ENCODE assay signal across 9 cellular contexts in the genomic region with DNA sequence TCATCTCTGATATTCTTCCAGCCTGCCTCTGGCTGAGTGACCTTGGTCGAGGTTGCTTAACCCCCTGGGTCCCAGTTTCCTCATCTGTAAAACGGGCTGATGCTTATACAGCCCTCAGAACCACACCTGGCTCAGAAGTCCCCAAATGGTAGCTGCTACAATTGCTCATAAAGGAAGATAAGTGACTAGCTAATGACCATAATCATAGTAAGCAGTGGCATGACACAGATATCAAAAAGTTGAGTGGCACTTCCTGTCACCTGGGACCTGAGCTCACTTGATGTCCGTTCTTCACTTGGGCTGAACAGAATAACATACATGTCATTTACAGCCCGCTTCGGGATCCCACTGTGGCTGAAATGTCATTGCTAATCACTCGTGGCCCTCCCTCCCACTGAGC. TPM values are rescaled to one million over a fixed set of nuclear protein-coding genes. Genes with fewer than 3 reads are reported as not detected.
A peak's percentile ranks its signal among the peaks of the same experiment; 100 is the strongest.
DNase-seq lines count a peak whose midpoint lies in the region; ATAC-seq and TF ChIP-seq lines count a peak whose summit lies in the region.
"Had no signal": no experiment of that assay in that cellular context is flagged by ENCODE, and none has a peak within 500 bp of the region (broad histone marks: within the 10 kb centered on the region; RNA-seq: fewer than 3 reads in every experiment).

No MANE protein-coding gene starts in this region.

- no peak for TF ChIP-seq CTCF in CD4-positive, alpha-beta T cell (IDR thresholded peaks at IDR 0.05)

- H3K36me3 ChIP-seq in ectodermal cell (ENCODE audit: control insufficient read depth, insufficient read depth, low read length) (no peaks in the 10 kb centered on the region), neuron (ENCODE audit: insufficient read depth, low read length) (peaks cover 7% of the 10 kb centered on the region)

- peaks cover 38% of the 10 kb centered on the region for H3K4me1 Mint-ChIP-seq in CD4-positive, alpha-beta T cell (ENCODE audit: low read depth)

- intact Hi-C loops in CD4-positive, alpha-beta T cell (cut with DNase I, micrococcal nuclease): no loop called here

- DNase-seq in CD4-positive, alpha-beta T cell: no peak
- DNase-seq in NCI-H69 (lab: John Stamatoyannopoulos, UW): peak; percentile 22
- DNase-seq in NCI-H526 (lab: John Stamatoyannopoulos, UW): no peak
- no peak for DNase-seq in kidney glomerular epithelial cell (lab: John Stamatoyannopoulos, UW)
- DNase-seq: erythroblast had no signal

- H3K4me3 ChIP-seq in ectodermal cell (ENCODE audit: insufficient read depth, low read depth, low read length) (peak overlapping the region; percentile 72), neuron (ENCODE audit: low read length) (peak overlapping the region; percentile 94)

- peaks cover 20% of the 10 kb centered on the region for H3K36me3 Mint-ChIP-seq in CD4-positive, alpha-beta T cell (ENCODE audit: low read depth)

- 74 to 80% methylated on average over 6 of the region's 6 CpGs for WGBS in ectodermal cell, 2 experiments

- no peaks in the 10 kb centered on the region for H3K27me3 Mint-ChIP-seq in CD4-positive, alpha-beta T cell

- CTCF ChIA-PET in CD4-positive, alpha-beta T cell (lab: Charles Lee): interaction anchor here (0.9 to 3.0 kb wide), 3 partner anchors 11 to 24 kb away, joined by 3 to 28 read pairs (median 4); a partner anchor contains a TSS

- H3K27me3 ChIP-seq in CD4-positive, alpha-beta T cell (ENCODE audit: control insufficient read depth, insufficient read depth, low read length): no peaks in the 10 kb centered on the region
- H3K27me3 ChIP-seq in ectodermal cell (ENCODE audit: control insufficient read depth, insufficient read depth, low read length, poor library complexity, severe bottlenecking) (no peaks in the 10 kb centered on the region), neuron (ENCODE audit: insufficient read depth, low read length) (no peaks in the 10 kb centered on the region)

- H3K4me1 ChIP-seq in ectodermal cell (ENCODE audit: control insufficient read depth, insufficient read depth, low read length): peaks cover 7% of the 10 kb centered on the region
- H3K4me1 ChIP-seq in neuron (ENCODE audit: insufficient read depth, low read length): peaks cover 11% of the 10 kb centered on the region

- H3K9me3 ChIP-seq in CD4-positive, alpha-beta T cell (ENCODE audit: control insufficient read depth, low read length): no peaks in the 10 kb centered on the region
- H3K9me3 ChIP-seq in ectodermal cell (ENCODE audit: control insufficient read depth, low read length) (peaks cover 2% of the 10 kb centered on the region), neuron (ENCODE audit: low read length) (no peaks in the 10 kb centered on the region)

- H3K9me3 Mint-ChIP-seq in CD4-positive, alpha-beta T cell: no peaks in the 10 kb centered on the region

- no peak for ATAC-seq in CD4-positive, alpha-beta T cell (ENCODE audit: poor library complexity)
- ATAC-seq in GM19023 (IDR thresholded peaks at IDR 0.05; ENCODE audit: unreplicated experiment): no peak
- no peak for ATAC-seq in HG03175 (IDR thresholded peaks at IDR 0.05; ENCODE audit: unreplicated experiment)

- peak overlapping the region; percentile 95 for H3K4me3 Mint-ChIP-seq in CD4-positive, alpha-beta T cell

- POLR2A ChIA-PET in CD4-positive, alpha-beta T cell (lab: Charles Lee): interaction anchor here (1.0 to 4.3 kb wide), 3 partner anchors 11 to 67 kb away, joined by 3 to 54 read pairs (median 15); a partner anchor contains a TSS

- no peak overlapping the region for H2AFZ ChIP-seq in neuron (ENCODE audit: low read depth, low read length)

- H3K27ac Mint-ChIP-seq in CD4-positive, alpha-beta T cell: peak overlapping the region; percentile 94

- H3K27ac ChIP-seq in CD4-positive, alpha-beta T cell (ENCODE audit: low read depth, low read length): peak overlapping the region; percentile 72
- no peak overlapping the region for H3K27ac ChIP-seq in ectodermal cell (ENCODE audit: insufficient read depth, low read depth, low read length, poor library complexity, severe bottlenecking)

RNA-seq across cellular contexts. Expression of a gene that starts 1.8 kb away (rescaled TPM):
- total RNA-seq in CD4-positive, alpha-beta T cell: 10 to 100 TPM; 45.9 to 48.6 TPM
- 83.9 TPM for polyA plus RNA-seq in ectodermal cell (2013, experiment 1 of 4)
- polyA plus RNA-seq in ectodermal cell (2013, experiment 2 of 4): 83.1 TPM
- 46.7 TPM for polyA plus RNA-seq in ectodermal cell (2013, experiment 3 of 4)
- 56.9 TPM for polyA plus RNA-seq in ectodermal cell (2013, experiment 4 of 4)

RNA-seq across cellular contexts. Expression of a gene that starts 11.7 kb away (rescaled TPM):
- total RNA-seq in CD4-positive, alpha-beta T cell: 10 to 100 TPM; 17.5 to 19.3 TPM
- 17.9 TPM for polyA plus RNA-seq in ectodermal cell (2013, experiment 1 of 4)
- 14.2 TPM for polyA plus RNA-seq in ectodermal cell (2013, experiment 2 of 4)
- polyA plus RNA-seq in ectodermal cell (2013, experiment 3 of 4): 17.7 TPM
- polyA plus RNA-seq in ectodermal cell (2013, experiment 4 of 4): 18.2 TPM
